Comparison of ENCODE assay signal across 8 cellular contexts in the genomic region with DNA sequence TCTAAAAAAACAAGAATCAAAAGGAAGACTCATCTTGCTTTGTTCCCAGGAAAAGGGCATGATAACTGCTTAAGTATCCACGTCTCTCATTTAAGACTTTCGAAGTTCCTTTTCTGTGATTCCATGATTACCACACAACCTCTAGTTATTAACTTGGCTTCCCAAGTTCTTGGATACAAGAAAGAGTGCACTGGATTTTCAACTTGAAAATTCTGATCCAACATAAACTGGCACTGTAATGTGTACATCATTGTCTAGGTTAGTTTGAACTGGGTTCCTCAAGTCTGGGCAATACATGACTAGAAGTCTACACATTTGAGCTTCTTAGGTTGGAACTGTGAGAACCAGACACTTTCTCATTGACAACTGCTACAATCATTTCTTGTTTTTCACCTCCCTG. TPM values are rescaled to one million over a fixed set of nuclear protein-coding genes. Genes with fewer than 3 reads are reported as not detected.
A peak's percentile ranks its signal among the peaks of the same experiment; 100 is the strongest.
DNase-seq lines count a peak whose midpoint lies in the region; ATAC-seq and TF ChIP-seq lines count a peak whose summit lies in the region.

No MANE protein-coding gene starts in this region.

- DNase-seq in NAMALWA (ENCODE audit: low spot score) (peak; percentile 34), NCI-H2196 (lab: John Stamatoyannopoulos, UW; ENCODE audit: unreplicated experiment) (no peak), H4 (ENCODE audit: low spot score) (no peak)
- DNase-seq in natural killer cell treated with Interleukin-12 subunit alpha and Interleukin-12 subunit beta and Interleukin-15 and Interleukin-18, amount 100 ng/mL, for 72 hours (ENCODE audit: low spot score) = no peak
- no peak for DNase-seq in effector CD4-positive, alpha-beta T cell

- no peak for TF ChIP-seq CTCF in parathyroid adenoma (IDR thresholded peaks at IDR 0.05)

- peaks cover 33% of the 10 kb centered on the region for H3K79me2 ChIP-seq in parathyroid adenoma

- peak overlapping the region; percentile 44 for H3K9ac ChIP-seq in endocrine pancreas (ENCODE audit: control insufficient read depth, insufficient read depth, low read length)
- H3K9ac ChIP-seq in parathyroid adenoma = no peak overlapping the region

- no peak overlapping the region for H3K4me2 ChIP-seq in parathyroid adenoma (ENCODE audit: low read length)

- H3K27ac ChIP-seq in parathyroid adenoma = no peak overlapping the region

- ATAC-seq in natural killer cell treated with Interleukin-12 subunit alpha and Interleukin-12 subunit beta and Interleukin-15 and Interleukin-18, amount 100 ng/mL, for 72 hours = no peak

- no peaks in the 10 kb centered on the region for H3K9me3 Mint-ChIP-seq in natural killer cell treated with Interleukin-12 subunit alpha and Interleukin-12 subunit beta and Interleukin-15 and Interleukin-18, amount 100 ng/mL, for 72 hours

- H3K4me1 ChIP-seq in endocrine pancreas (ENCODE audit: control insufficient read depth, insufficient read depth, low read length) (peaks cover 25% of the 10 kb centered on the region), parathyroid adenoma (no peaks in the 10 kb centered on the region)

- H3K4me3 ChIP-seq in GM08714 (ENCODE audit: low read length) (peak overlapping the region; percentile 90; the same call in 1 of the 2 replicates), endocrine pancreas (ENCODE audit: control insufficient read depth, insufficient read depth, low read length) (peak overlapping the region; percentile 100), parathyroid adenoma (ENCODE audit: low read depth, low read length) (peak overlapping the region; percentile 93)

- H3K4me3 Mint-ChIP-seq in natural killer cell treated with Interleukin-12 subunit alpha and Interleukin-12 subunit beta and Interleukin-15 and Interleukin-18, amount 100 ng/mL, for 72 hours = no peak overlapping the region

- H2AFZ ChIP-seq in parathyroid adenoma = no peak overlapping the region

- peaks cover 13% of the 10 kb centered on the region for H3K36me3 Mint-ChIP-seq in natural killer cell treated with Interleukin-12 subunit alpha and Interleukin-12 subunit beta and Interleukin-15 and Interleukin-18, amount 100 ng/mL, for 72 hours

- no peaks in the 10 kb centered on the region for H3K27me3 ChIP-seq in endocrine pancreas (ENCODE audit: control insufficient read depth, insufficient read depth, low read length)
- H3K27me3 ChIP-seq in parathyroid adenoma (ENCODE audit: control insufficient read depth, insufficient read depth, low read length) = no peaks in the 10 kb centered on the region

- H3K36me3 ChIP-seq in endocrine pancreas (ENCODE audit: control insufficient read depth, insufficient read depth, low read length) = no peaks in the 10 kb centered on the region
- H3K36me3 ChIP-seq in parathyroid adenoma (ENCODE audit: control insufficient read depth, insufficient read depth, low read length) = no peaks in the 10 kb centered on the region

- H3K27me3 Mint-ChIP-seq in natural killer cell treated with Interleukin-12 subunit alpha and Interleukin-12 subunit beta and Interleukin-15 and Interleukin-18, amount 100 ng/mL, for 72 hours = no peaks in the 10 kb centered on the region

- peaks cover 35 to 40% of the 10 kb centered on the region in 2 donors for H3K4me1 Mint-ChIP-seq in natural killer cell treated with Interleukin-12 subunit alpha and Interleukin-12 subunit beta and Interleukin-15 and Interleukin-18, amount 100 ng/mL, for 72 hours (ENCODE audit: low read depth in 2 of 2)

- no peak overlapping the region for H3K27ac Mint-ChIP-seq in natural killer cell treated with Interleukin-12 subunit alpha and Interleukin-12 subunit beta and Interleukin-15 and Interleukin-18, amount 100 ng/mL, for 72 hours

- H3K9me3 ChIP-seq in endocrine pancreas (ENCODE audit: control insufficient read depth, low read length) = no peaks in the 10 kb centered on the region
- H3K9me3 ChIP-seq in parathyroid adenoma (ENCODE audit: control insufficient read depth, low read length) = no peaks in the 10 kb centered on the region

RNA-seq across cellular contexts. Expression of a gene that starts 1.6 kb away (rescaled TPM):
- total RNA-seq in natural killer cell treated with Interleukin-12 subunit alpha and Interleukin-12 subunit beta and Interleukin-15 and Interleukin-18, amount 100 ng/mL, for 72 hours = 10 to 100 TPM; 13.8 to 16.5 TPM
- total RNA-seq in H4 (2014; rRNA removed; shearing (Covaris generic)) = 2.6 and 4.5 TPM in 2 replicates

RNA-seq across cellular contexts. Expression of a gene that starts 1.8 kb away (rescaled TPM):
- total RNA-seq in natural killer cell treated with Interleukin-12 subunit alpha and Interleukin-12 subunit beta and Interleukin-15 and Interleukin-18, amount 100 ng/mL, for 72 hours = 10 to 100 TPM; 11.0 to 11.5 TPM
- total RNA-seq in H4 (2014; rRNA removed; shearing (Covaris generic)) = 8.2 and 12.3 TPM in 2 replicates
